In the genomic region with DNA sequence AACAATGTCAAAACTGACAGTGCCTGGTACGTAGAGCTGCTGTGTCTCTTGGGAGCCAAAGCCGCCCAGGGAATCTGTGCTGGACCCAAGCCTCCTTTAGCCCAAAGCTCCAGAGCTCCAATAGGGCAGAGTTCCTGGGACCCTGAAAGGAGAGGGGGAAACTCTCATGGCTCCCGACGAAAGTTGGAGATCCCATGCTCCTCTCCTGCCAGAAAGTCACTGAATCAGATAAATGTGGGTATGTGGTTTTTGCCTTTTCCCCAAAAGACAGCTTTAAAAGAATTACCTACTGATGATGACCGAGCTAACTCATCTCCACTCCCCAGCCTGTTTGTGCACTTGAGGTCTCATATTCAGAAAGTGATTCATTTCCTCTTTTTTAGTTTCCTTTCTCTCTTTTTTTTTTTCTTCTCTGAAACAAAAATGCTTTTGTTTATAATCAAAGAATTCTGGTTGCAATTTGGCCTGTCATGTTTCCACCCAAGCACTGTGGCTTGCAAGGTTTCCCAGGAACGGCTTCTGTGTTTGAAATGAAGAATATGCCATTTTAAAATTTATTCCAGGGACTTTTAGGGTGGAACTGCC, we compare ENCODE assay signal across 8 cellular contexts. TPM values are rescaled to one million over a fixed set of nuclear protein-coding genes. Genes with fewer than 3 reads are reported as not detected.
DNase-seq lines count a peak whose midpoint lies in the region; ATAC-seq and TF ChIP-seq lines count a peak whose summit lies in the region.

No MANE protein-coding gene starts in this region.

- H3K4me3 Mint-ChIP-seq in activated T-cell treated with anti-CD3 and anti-CD28 coated beads, Interleukin-2, amount 50 U/mL, for 4 hours = peak overlapping the region; percentile 5
- H3K4me3 Mint-ChIP-seq in natural killer cell = peak overlapping the region; percentile 86

- no peaks in the 10 kb centered on the region for H3K9me3 Mint-ChIP-seq in activated T-cell treated with anti-CD3 and anti-CD28 coated beads, Interleukin-2, amount 50 U/mL, for 4 hours
- no peaks in the 10 kb centered on the region for H3K9me3 Mint-ChIP-seq in natural killer cell

- peak; percentile 62 for DNase-seq in GM06990 (ENCODE audit: extremely low read depth, insufficient read length)
- peak; percentile 68 for DNase-seq in HS-5 (ENCODE audit: low read depth)
- DNase-seq in activated T-cell treated with anti-CD3 and anti-CD28 coated beads, Interleukin-2, amount 50 U/mL, for 4 hours = no peak
- no peak for DNase-seq in natural killer cell
- no peak for DNase-seq in nucleus accumbens (lab: John Stamatoyannopoulos, UW)
- DNase-seq in posterior cingulate gyrus = no peak
- DNase-seq in cerebellar cortex (ENCODE audit: low spot score) = no peak

- peaks cover 34% of the 10 kb centered on the region for H3K4me1 Mint-ChIP-seq in activated T-cell treated with anti-CD3 and anti-CD28 coated beads, Interleukin-2, amount 50 U/mL, for 4 hours (ENCODE audit: low read depth)
- H3K4me1 Mint-ChIP-seq in natural killer cell = peaks cover 42 to 43% of the 10 kb centered on the region in 2 donors

- intact Hi-C loops in natural killer cell (cut with micrococcal nuclease) = loop anchor here (2.0 kb wide), 1 partner anchor 13 kb away; a partner anchor contains a TSS
- intact Hi-C loops in posterior cingulate gyrus (cut with DNase I) = no loop called here

- H3K4me3 ChIP-seq in GM06990 (replicated peaks; ENCODE audit: low read depth, low read length) = peak overlapping the region; percentile 51

- no peaks in the 10 kb centered on the region for H3K36me3 ChIP-seq in GM06990 (ENCODE audit: control insufficient read depth, insufficient read depth, low read length)

- no peaks in the 10 kb centered on the region for H3K27me3 Mint-ChIP-seq in activated T-cell treated with anti-CD3 and anti-CD28 coated beads, Interleukin-2, amount 50 U/mL, for 4 hours (ENCODE audit: low read depth)
- H3K27me3 Mint-ChIP-seq in natural killer cell (ENCODE audit: low read depth in 2 of 2) = no peaks in the 10 kb centered on the region

- ATAC-seq in GM21526 (IDR thresholded peaks at IDR 0.05; ENCODE audit: low FRiP score, unreplicated experiment) (peak; percentile 84), natural killer cell (peak; percentile 74 to 83 (median 80))
- peak; percentile 87 for ATAC-seq in activated T-cell treated with anti-CD3 and anti-CD28 coated beads, Interleukin-2, amount 50 U/mL, for 4 hours

- H3K27ac Mint-ChIP-seq in natural killer cell = peak overlapping the region; percentile 85 to 89

- no peaks in the 10 kb centered on the region for H3K36me3 Mint-ChIP-seq in activated T-cell treated with anti-CD3 and anti-CD28 coated beads, Interleukin-2, amount 50 U/mL, for 4 hours (ENCODE audit: insufficient read depth)
- H3K36me3 Mint-ChIP-seq in natural killer cell = no peaks in the 10 kb centered on the region

- H3K27me3 ChIP-seq in GM06990 (replicated peaks; ENCODE audit: control insufficient read depth, insufficient read depth, low read length) = no peaks in the 10 kb centered on the region

- TF ChIP-seq CTCF in GM06990 (IDR thresholded peaks at IDR 0.05; ENCODE audit: insufficient read depth, low read length, poor library complexity, severe bottlenecking) = no peak
- TF ChIP-seq CTCF in natural killer cell (IDR thresholded peaks at IDR 0.05) = no peak

RNA-seq across cellular contexts. Expression of a gene that starts 14.1 kb away (rescaled TPM):
- total RNA-seq in activated T-cell treated with anti-CD3 and anti-CD28 coated beads, Interleukin-2, amount 50 U/mL, for 4 hours = 10 to 100 TPM; 68.7 to 93.0 (median 79.7) TPM
- total RNA-seq in natural killer cell = 100 to 1,000 TPM; 211 to 514 (median 264) TPM

Comparison
In these comparisons a context has a peak if more than half of its experiments do, and no peak if none do; other contexts are left out.
1. DNase-seq: peak in GM06990 (single experiment) and HS-5 (single experiment); none in activated T-cell treated with anti-CD3 and anti-CD28 coated beads, Interleukin-2, amount 50 U/mL, for 4 hours (single experiment), natural killer cell (single experiment), nucleus accumbens (0 of 56), posterior cingulate gyrus (0 of 10) and cerebellar cortex (single experiment).
2. Peak in every context shown above with its lines, with median percentiles within 50 percentile points of each other: ATAC-seq.